ENCODE assay signal across 9 cellular contexts in the genomic region with DNA sequence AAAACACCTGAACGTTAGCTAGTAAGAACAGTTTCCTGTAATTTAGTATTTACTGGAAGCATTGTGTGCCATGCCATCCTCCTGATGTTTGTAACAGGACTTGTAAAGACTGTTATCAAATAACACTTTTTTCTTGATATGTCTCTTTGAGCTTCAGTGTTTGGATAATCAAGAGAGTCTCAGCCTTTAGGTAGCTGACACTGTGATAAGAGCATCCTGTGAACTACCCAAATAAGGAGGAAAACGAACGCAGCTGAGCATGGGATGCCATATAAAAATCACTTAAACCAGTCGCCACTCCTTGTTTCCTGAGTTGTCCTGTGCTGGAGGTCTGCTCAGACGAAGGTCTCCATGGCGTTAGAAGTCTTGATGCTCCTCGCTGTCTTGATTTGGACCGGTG. TPM values are rescaled to one million over a fixed set of nuclear protein-coding genes. Genes with fewer than 3 reads are reported as not detected.
"Had no signal": no experiment of that assay in that cellular context is flagged by ENCODE, and none has a peak within 500 bp of the region (broad histone marks: within the 10 kb centered on the region; RNA-seq: fewer than 3 reads in every experiment).

A gene with protein sequence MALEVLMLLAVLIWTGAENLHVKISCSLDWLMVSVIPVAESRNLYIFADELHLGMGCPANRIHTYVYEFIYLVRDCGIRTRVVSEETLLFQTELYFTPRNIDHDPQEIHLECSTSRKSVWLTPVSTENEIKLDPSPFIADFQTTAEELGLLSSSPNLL (plus strand): TSS at position 301 of the 400 bp plus-strand sequence. CDS start 51 bp downstream, at position 352.

- DNase-seq: GDM1, GF-D8 had no signal

- ATAC-seq: GM12878 had no signal

- FAIRE-seq: G401.6, GM12878, GM12891, GM12892, GM18507, GM19239 had no signal

- H3K4me3 ChIP-seq: GM12878 had no signal

RNA-seq across cellular contexts. Expression of the gene that starts here (rescaled TPM):
- total RNA-seq: G401, GM12878 had no signal
- polyA plus RNA-seq: GM12878 had no signal
